Comparison of ENCODE assay signal across 19 cellular contexts in genomic region chr1:204069887-204070286, GRCh38. TPM values are rescaled to one million over a fixed set of nuclear protein-coding genes. Genes with fewer than 3 reads are reported as not detected.
DNase-seq lines count a peak whose midpoint lies in the region; ATAC-seq, FAIRE-seq and TF ChIP-seq lines count a peak whose summit lies in the region.
"Had no signal": no experiment of that assay in that cellular context is flagged by ENCODE, and none has a peak within 500 bp of the region (broad histone marks: within the 10 kb centered on the region; RNA-seq: fewer than 3 reads in every experiment).

No MANE protein-coding gene starts in this region.

- no peak overlapping the region for H3K9ac ChIP-seq in neural progenitor cell

- H3K27me3 ChIP-seq in GM23338 (ENCODE audit: insufficient read depth) (0 out of 2 replicates have a peak, but pooled peaks cover 3% of the 10 kb centered on the region), neural progenitor cell (peaks cover 3% of the 10 kb centered on the region), breast epithelium (no peaks in the 10 kb centered on the region)

- peaks cover 33% of the 10 kb centered on the region for H3K4me1 Mint-ChIP-seq in GM23338
- peaks cover 19% of the 10 kb centered on the region for H3K4me1 Mint-ChIP-seq in neural progenitor cell
- H3K4me1 Mint-ChIP-seq in type B pancreatic cell (ENCODE audit: unreplicated experiment): peaks cover 10% of the 10 kb centered on the region

- H3K36me3 ChIP-seq in GM23338 (ENCODE audit: insufficient read depth) (no peaks in the 10 kb centered on the region), neural progenitor cell (no peaks in the 10 kb centered on the region), breast epithelium (no peaks in the 10 kb centered on the region)

- H3K9me2 ChIP-seq in GM23338 (ENCODE audit: insufficient read depth): peaks cover under 1% of the 10 kb centered on the region; the same call in 1 of the 2 replicates

- H3K4me3 Mint-ChIP-seq in GM23338 (no peak overlapping the region; the same call in 2 of the 3 replicates), neural progenitor cell (peak overlapping the region; percentile 15), type B pancreatic cell (peak overlapping the region; percentile 10)

- H3K27ac Mint-ChIP-seq in GM23338 (no peak overlapping the region), neural progenitor cell (no peak overlapping the region), type B pancreatic cell (peak overlapping the region; percentile 1)
- H3K27ac Mint-ChIP-seq: CD4-positive, alpha-beta memory T cell had no signal

- H3K9me3 Mint-ChIP-seq in GM23338 (peaks cover 14% of the 10 kb centered on the region), neural progenitor cell (peaks cover 10% of the 10 kb centered on the region), type B pancreatic cell (no peaks in the 10 kb centered on the region)

- H3F3A ChIP-seq in GM23338 (replicated peaks; ENCODE audit: low read depth) (0 out of 2 replicates have a peak, but pooled peaks cover 7% of the 10 kb centered on the region), neural progenitor cell (ENCODE audit: low read depth) (peaks cover 18% of the 10 kb centered on the region)

- TF ChIP-seq CTCF in GM23338 (conservative IDR thresholded peaks at IDR 0.05; ENCODE audit: low read depth in 2 of 2) (no peak), epithelial cell of esophagus (IDR thresholded peaks at IDR 0.05; ENCODE audit: insufficient read depth, low read depth, low read length, missing control alignments) (no peak), neural progenitor cell (IDR thresholded peaks at IDR 0.05) (no peak), type B pancreatic cell (conservative IDR thresholded peaks at IDR 0.05) (no peak), breast epithelium (IDR thresholded peaks at IDR 0.05) (no peak)

- no peak for ATAC-seq in GM23338
- ATAC-seq: A549, HCT116, K562 had no signal

- H3K9me3 ChIP-seq in neural progenitor cell (ENCODE audit: low read depth) (no peaks in the 10 kb centered on the region), breast epithelium (no peaks in the 10 kb centered on the region)
- H3K9me3 ChIP-seq: A549 had no signal

- intact Hi-C loops in breast epithelium (cut with DNase I; ENCODE audit: low total_unique reads): loop anchor here (5.0 kb wide), 1 partner anchor 57 kb away; no protein-coding TSS in a partner anchor

- no peak for TF ChIP-seq POLR2A in breast epithelium (IDR thresholded peaks at IDR 0.05)

- H3K4me3 ChIP-seq in GM23338 (no peak overlapping the region), epithelial cell of esophagus (ENCODE audit: low read length) (no peak overlapping the region), neural progenitor cell (no peak overlapping the region), breast epithelium (no peak overlapping the region)
- H3K4me3 ChIP-seq: A549, K562 had no signal

- H3K4me2 ChIP-seq in GM23338 (peak overlapping the region; percentile 58; the same call in 1 of the 2 replicates), neural progenitor cell (no peak overlapping the region)
- H3K4me2 ChIP-seq: A549 had no signal

- DNase-seq in GM23338 (ENCODE audit: low spot score) (no peak), epithelial cell of esophagus (ENCODE audit: low read depth) (peak; percentile 25), neural progenitor cell (ENCODE audit: low spot score) (no peak), type B pancreatic cell (ENCODE audit: extremely low spot score, unreplicated experiment) (no peak), frontal cortex (ENCODE audit: low spot score in 2 of 2) (no peak), breast epithelium (ENCODE audit: low spot score in 2 of 2) (no peak)
- no peak for DNase-seq in activated CD4-positive, alpha-beta T cell treated with anti-CD3 and anti-CD28 coated beads, Interleukin-2, amount 50 U/mL, for 1 hour
- DNase-seq: AML-193; CD4-positive, alpha-beta memory T cell; DMS153; DMS79; GF-D8; IMR-90 had no signal

- peaks cover 10% of the 10 kb centered on the region for H3K36me3 Mint-ChIP-seq in GM23338 (ENCODE audit: low read depth)
- peaks cover 2% of the 10 kb centered on the region for H3K36me3 Mint-ChIP-seq in neural progenitor cell
- H3K36me3 Mint-ChIP-seq in type B pancreatic cell: no peaks in the 10 kb centered on the region

- H3K27ac ChIP-seq in GM23338 (ENCODE audit: low read depth): peak overlapping the region; percentile 66
- no peak overlapping the region for H3K27ac ChIP-seq in neural progenitor cell
- no peak overlapping the region for H3K27ac ChIP-seq in breast epithelium
- H3K27ac ChIP-seq: 22Rv1, A549, C4-2B had no signal

- peaks cover 34% of the 10 kb centered on the region for H3K4me1 ChIP-seq in GM23338 (ENCODE audit: insufficient read depth)
- peaks cover 15% of the 10 kb centered on the region for H3K4me1 ChIP-seq in neural progenitor cell
- no peaks in the 10 kb centered on the region for H3K4me1 ChIP-seq in breast epithelium
- H3K4me1 ChIP-seq: A549 had no signal

- peak overlapping the region; percentile 35; the same call in 1 of the 2 replicates for H2AFZ ChIP-seq in GM23338
- no peak overlapping the region for H2AFZ ChIP-seq in neural progenitor cell (replicated peaks)

- peaks cover 13% of the 10 kb centered on the region for H3K27me3 Mint-ChIP-seq in GM23338 (ENCODE audit: insufficient read depth, low read depth, poor library complexity)
- H3K27me3 Mint-ChIP-seq in neural progenitor cell (ENCODE audit: insufficient read depth, low read depth): peaks cover 11% of the 10 kb centered on the region
- no peaks in the 10 kb centered on the region for H3K27me3 Mint-ChIP-seq in type B pancreatic cell

- no peak for FAIRE-seq in frontal cortex (lab: Jason Lieb, UNC)
- FAIRE-seq: A549, HTR-8/SVneo, K562 had no signal

- H4K20me1 ChIP-seq in GM23338 (replicated peaks; ENCODE audit: insufficient read depth): peaks cover 1% of the 10 kb centered on the region; the same call in 1 of the 2 replicates
- peaks cover 10% of the 10 kb centered on the region for H4K20me1 ChIP-seq in neural progenitor cell (ENCODE audit: low read depth)

- H3K79me2 ChIP-seq in GM23338 (replicated peaks; ENCODE audit: insufficient read depth) (peaks cover 19% of the 10 kb centered on the region), neural progenitor cell (ENCODE audit: low read depth) (peaks cover 19% of the 10 kb centered on the region)

TF ChIP-seq in GM23338, 12 proteins besides CTCF, POLR2A, EP300 and RAD21 (continues in another document):
- TF ChIP-seq REST (IDR thresholded peaks at IDR 0.05; ENCODE audit: unreplicated experiment) (no peak), ZNF331 (CRISPR knock-in tag; IDR thresholded peaks at IDR 0.05; ENCODE audit: low read depth) (no peak), NANOG (IDR thresholded peaks at IDR 0.05; ENCODE audit: borderline replicate concordance) (no peak), ZNF114 (CRISPR knock-in tag; IDR thresholded peaks at IDR 0.05) (no peak), STAT1 (IDR thresholded peaks at IDR 0.05; ENCODE audit: unreplicated experiment) (no peak)

RNA-seq across cellular contexts. Expression of gene SOX13, which starts 3.0 kb away (rescaled TPM):
- 105 and 123 TPM in 2 replicates for total RNA-seq in GM23338 (2014; rRNA removed; shearing (Covaris generic))
- polyA plus RNA-seq in GM23338 (2016; fragmentation: Nextera tagmentation; extraction: Ambion mirVana): 28.6 and 32.3 TPM in 2 replicates
- total RNA-seq in neural progenitor cell (ENCODE audit: low replicate concordance): 27.8 and 28.6 TPM in 2 replicates
- 38.5 and 39.4 TPM in 2 replicates for total RNA-seq in type B pancreatic cell (ENCODE audit: low replicate concordance)
- 1.6 TPM for total RNA-seq in frontal cortex
- total RNA-seq in breast epithelium: 10 to 100 TPM; 22.9 to 34.7 (median 31.9) TPM
